Comparison of ENCODE assay signal across 21 cellular contexts in genomic region chr4:14025093-14025492, GRCh38.
"Had no signal": no experiment of that assay in that cellular context is flagged by ENCODE, and none has a peak within 500 bp of the region (broad histone marks: within the 10 kb centered on the region; RNA-seq: fewer than 3 reads in every experiment).

No MANE protein-coding gene starts in this region.

- DNase-seq: dorsolateral prefrontal cortex; effector CD4-positive, alpha-beta T cell; foreskin melanocyte; glutamatergic neuron; immature natural killer cell; mesendoderm; natural killer cell; occipital lobe; ovary; right lobe of liver; small intestine; stimulated activated CD4-positive, alpha-beta T cell treated with anti-CD3 and anti-CD28 coated beads, Interleukin-15, amount 100 ng/mL, for 24 hours; stimulated activated CD4-positive, alpha-beta T cell treated with anti-CD3 and anti-CD28 coated beads, Interleukin-2, amount 100 ng/mL, for 48 hours; stimulated activated naive B cell treated with anti-CD40 and anti-IgM and Interleukin-4, amounts not matched to agents 10 μg/mL and 1 μg/mL and 100 μg/mL, for 72 hours; upper lobe of right lung; uterus had no signal

- H3K36me3 Mint-ChIP-seq: immature natural killer cell; natural killer cell; stimulated activated naive B cell treated with anti-CD40 and anti-IgM and Interleukin-4, amounts not matched to agents 10 μg/mL and 1 μg/mL and 100 μg/mL, for 72 hours had no signal

- H3K4me1 Mint-ChIP-seq: immature natural killer cell, natural killer cell had no signal

- H3K27ac Mint-ChIP-seq: immature natural killer cell; natural killer cell; stimulated activated naive B cell treated with anti-CD40 and anti-IgM and Interleukin-4, amounts not matched to agents 10 μg/mL and 1 μg/mL and 100 μg/mL, for 72 hours; stimulated activated naive CD8-positive, alpha-beta T cell treated with anti-CD3 and anti-CD28 coated beads, Interleukin-15, Interleukin-2, amounts not matched to agents 100 ng/mL and 50 ng/mL, for 24 hours had no signal

- H3K27ac ChIP-seq: epithelial cell of prostate, ovary, right lobe of liver, thoracic aorta, tibial nerve, upper lobe of right lung, uterus had no signal

- H3K27me3 Mint-ChIP-seq: stimulated activated naive CD8-positive, alpha-beta T cell treated with anti-CD3 and anti-CD28 coated beads, Interleukin-15, Interleukin-2, amounts not matched to agents 100 ng/mL and 50 ng/mL, for 24 hours had no signal

- H3K4me3 ChIP-seq: dorsolateral prefrontal cortex, ovary, right lobe of liver, thoracic aorta, tibial nerve, upper lobe of right lung, uterus had no signal

- H3K27me3 ChIP-seq: dorsolateral prefrontal cortex, ovary, right lobe of liver, tibial nerve, upper lobe of right lung, uterus had no signal

- H3K4me3 Mint-ChIP-seq: immature natural killer cell; natural killer cell; stimulated activated naive B cell treated with anti-CD40 and anti-IgM and Interleukin-4, amounts not matched to agents 10 μg/mL and 1 μg/mL and 100 μg/mL, for 72 hours; stimulated activated naive CD8-positive, alpha-beta T cell treated with anti-CD3 and anti-CD28 coated beads, Interleukin-15, Interleukin-2, amounts not matched to agents 100 ng/mL and 50 ng/mL, for 24 hours had no signal

- H3K9me3 ChIP-seq: ovary, right lobe of liver, thoracic aorta, tibial nerve, upper lobe of right lung, uterus had no signal

- H3K9me3 Mint-ChIP-seq: stimulated activated naive B cell treated with anti-CD40 and anti-IgM and Interleukin-4, amounts not matched to agents 10 μg/mL and 1 μg/mL and 100 μg/mL, for 72 hours; stimulated activated naive CD8-positive, alpha-beta T cell treated with anti-CD3 and anti-CD28 coated beads, Interleukin-15, Interleukin-2, amounts not matched to agents 100 ng/mL and 50 ng/mL, for 24 hours had no signal

- FAIRE-seq: keratinocyte, small intestine had no signal

- H3K4me1 ChIP-seq: right lobe of liver, tibial nerve, upper lobe of right lung, uterus had no signal

- H3K36me3 ChIP-seq: ovary, right lobe of liver, thoracic aorta, tibial nerve, upper lobe of right lung, uterus had no signal
